In the genomic region with DNA sequence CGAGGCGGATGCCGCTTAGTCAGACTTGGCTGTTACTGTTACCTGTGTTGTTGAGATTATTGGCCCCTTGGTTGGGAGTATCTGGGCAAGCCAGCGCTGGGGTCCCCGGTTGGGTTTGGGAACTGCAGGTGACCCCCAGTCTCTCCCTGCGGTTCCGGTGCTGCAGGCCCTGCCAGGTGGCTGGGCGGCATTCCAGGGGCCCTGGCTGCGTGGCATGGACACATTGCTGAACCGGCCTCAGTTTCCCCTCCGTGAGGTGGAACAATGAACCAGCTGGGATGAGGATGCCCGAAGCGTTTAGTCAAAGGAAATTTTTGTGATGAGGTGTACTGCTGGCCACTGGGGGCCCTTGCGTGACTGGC, we compare ENCODE assay signal across 16 cellular contexts. TPM values are rescaled to one million over a fixed set of nuclear protein-coding genes. Genes with fewer than 3 reads are reported as not detected.
DNase-seq lines count a peak whose midpoint lies in the region; ATAC-seq and TF ChIP-seq lines count a peak whose summit lies in the region.
"Had no signal": no experiment of that assay in that cellular context is flagged by ENCODE, and none has a peak within 500 bp of the region (broad histone marks: within the 10 kb centered on the region; RNA-seq: fewer than 3 reads in every experiment).

No MANE protein-coding gene starts in this region.

- H3K4me3 ChIP-seq in iPS-18c (ENCODE audit: insufficient read depth, low read depth, low read length) (peak overlapping the region; percentile 55), stomach (peak overlapping the region; percentile 42 to 59 (median 48))
- H3K4me3 ChIP-seq: GM12878, lung, psoas muscle had no signal

- H3K27ac Mint-ChIP-seq in activated CD4-positive, alpha-beta T cell treated with anti-CD3 and anti-CD28 coated beads, Interleukin-2, amount 10 ng/mL, durations not matched to agents 24 days and 14 days = peak overlapping the region; percentile 29
- no peak overlapping the region for H3K27ac Mint-ChIP-seq in activated naive CD8-positive, alpha-beta T cell treated with anti-CD3 and anti-CD28 coated beads, Interleukin-2, amount 10 ng/mL, durations not matched to agents 7 days and 5 days
- H3K27ac Mint-ChIP-seq in activated CD8-positive, alpha-beta memory T cell treated with anti-CD3 and anti-CD28 coated beads, Interleukin-2, amount 10 ng/mL, durations not matched to agents 7 days and 5 days = no peak overlapping the region

- no peak for ATAC-seq in activated naive CD8-positive, alpha-beta T cell treated with anti-CD3 and anti-CD28 coated beads, Interleukin-2, amount 10 ng/mL, durations not matched to agents 7 days and 5 days (ENCODE audit: low read depth)
- ATAC-seq in activated CD8-positive, alpha-beta memory T cell treated with anti-CD3 and anti-CD28 coated beads, Interleukin-2, amount 10 ng/mL, durations not matched to agents 7 days and 5 days = no peak
- ATAC-seq: GM12878, psoas muscle had no signal

- WGBS in stomach, 5 donors = 14 to 28% (median 20%) methylated on average over 10 to 14 of the region's 14 CpGs

- no peak for DNase-seq in activated CD4-positive, alpha-beta T cell treated with anti-CD3 and anti-CD28 coated beads, Interleukin-2, amount 10 ng/mL, durations not matched to agents 24 days and 14 days
- no peak for DNase-seq in activated CD4-positive, alpha-beta T cell treated with anti-CD3 and anti-CD28 coated beads, Interleukin-2, amount 50 U/mL, for 4 hours
- DNase-seq in activated naive CD8-positive, alpha-beta T cell treated with anti-CD3 and anti-CD28 coated beads, Interleukin-2, amount 10 ng/mL, durations not matched to agents 7 days and 5 days = no peak
- DNase-seq in stomach (no peak), DMS53 treated with DMSO at 0.1 percent for 48 hours (lab: John Stamatoyannopoulos, UW; ENCODE audit: unreplicated experiment) (no peak)
- no peak for DNase-seq in activated effector memory CD4-positive, alpha-beta T cell treated with anti-CD3 and anti-CD28 coated beads, Interleukin-2, amount 50 U/mL, for 16 hours
- DNase-seq in activated CD8-positive, alpha-beta memory T cell treated with anti-CD3 and anti-CD28 coated beads, Interleukin-2, amount 10 ng/mL, durations not matched to agents 7 days and 5 days = no peak
- DNase-seq: NCI-H1436 treated with DMSO at 0.1 percent for 48 hours had no signal

- H3K27me3 Mint-ChIP-seq in activated CD4-positive, alpha-beta T cell treated with anti-CD3 and anti-CD28 coated beads, Interleukin-2, amount 10 ng/mL, durations not matched to agents 24 days and 14 days = peaks cover 16% of the 10 kb centered on the region
- H3K27me3 Mint-ChIP-seq in activated naive CD8-positive, alpha-beta T cell treated with anti-CD3 and anti-CD28 coated beads, Interleukin-2, amount 10 ng/mL, durations not matched to agents 7 days and 5 days = peaks cover 22% of the 10 kb centered on the region
- peaks cover 26% of the 10 kb centered on the region for H3K27me3 Mint-ChIP-seq in activated CD8-positive, alpha-beta memory T cell treated with anti-CD3 and anti-CD28 coated beads, Interleukin-2, amount 10 ng/mL, durations not matched to agents 7 days and 5 days

- peak overlapping the region; percentile 23 for H3K4me3 Mint-ChIP-seq in activated CD4-positive, alpha-beta T cell treated with anti-CD3 and anti-CD28 coated beads, Interleukin-2, amount 10 ng/mL, durations not matched to agents 24 days and 14 days
- H3K4me3 Mint-ChIP-seq in activated naive CD8-positive, alpha-beta T cell treated with anti-CD3 and anti-CD28 coated beads, Interleukin-2, amount 10 ng/mL, durations not matched to agents 7 days and 5 days = peak overlapping the region; percentile 28
- no peak overlapping the region for H3K4me3 Mint-ChIP-seq in activated CD8-positive, alpha-beta memory T cell treated with anti-CD3 and anti-CD28 coated beads, Interleukin-2, amount 10 ng/mL, durations not matched to agents 7 days and 5 days

- H3K9me3 Mint-ChIP-seq in activated CD4-positive, alpha-beta T cell treated with anti-CD3 and anti-CD28 coated beads, Interleukin-2, amount 10 ng/mL, durations not matched to agents 24 days and 14 days = no peaks in the 10 kb centered on the region
- H3K9me3 Mint-ChIP-seq in activated naive CD8-positive, alpha-beta T cell treated with anti-CD3 and anti-CD28 coated beads, Interleukin-2, amount 10 ng/mL, durations not matched to agents 7 days and 5 days = no peaks in the 10 kb centered on the region
- H3K9me3 Mint-ChIP-seq in activated CD8-positive, alpha-beta memory T cell treated with anti-CD3 and anti-CD28 coated beads, Interleukin-2, amount 10 ng/mL, durations not matched to agents 7 days and 5 days (ENCODE audit: low read depth) = no peaks in the 10 kb centered on the region
- H3K9me3 Mint-ChIP-seq: dendritic cell treated with granulocyte-macrophage colony-stimulating factor and Interleukin-4, amounts not matched to agents 40 ng/mL and 50 ng/mL, for 4 days had no signal

- POLR2A ChIA-PET in activated naive CD8-positive, alpha-beta T cell treated with anti-CD3 and anti-CD28 coated beads, Interleukin-2, amount 10 ng/mL, durations not matched to agents 7 days and 5 days (lab: Charles Lee) = interaction anchor here (0.5 to 2.1 kb wide), 4 partner anchors 8 to 64 kb away, joined by 3 to 6 read pairs (median 4); a partner anchor contains a TSS

- H3K36me3 ChIP-seq in stomach = no peaks in the 10 kb centered on the region

- peaks cover 25 to 44% (median 28%) of the 10 kb centered on the region in 4 donors for H3K4me1 ChIP-seq in stomach
- H3K4me1 ChIP-seq: psoas muscle had no signal

- H3K9me3 ChIP-seq in iPS-18c (ENCODE audit: control insufficient read depth, insufficient read depth, low read length) = no peaks in the 10 kb centered on the region
- no peaks in the 10 kb centered on the region for H3K9me3 ChIP-seq in stomach
- H3K9me3 ChIP-seq: psoas muscle had no signal

- H3K27me3 ChIP-seq in stomach = peaks cover 8 to 74% (median 13%) of the 10 kb centered on the region in 3 donors

- H3K27ac ChIP-seq in stomach = peak overlapping the region; percentile 72 to 95 (median 87)
- H3K27ac ChIP-seq: GM23248, psoas muscle had no signal

- CTCF ChIA-PET in activated CD8-positive, alpha-beta memory T cell treated with anti-CD3 and anti-CD28 coated beads, Interleukin-2, amount 10 ng/mL, durations not matched to agents 7 days and 5 days (lab: Charles Lee) = interaction anchor here (1.0 to 2.0 kb wide), 3 partner anchors 10 to 64 kb away, joined by 3 to 6 read pairs (median 3); no protein-coding TSS in a partner anchor

- H3K36me3 Mint-ChIP-seq in activated CD4-positive, alpha-beta T cell treated with anti-CD3 and anti-CD28 coated beads, Interleukin-2, amount 10 ng/mL, durations not matched to agents 24 days and 14 days (ENCODE audit: low read depth) = no peaks in the 10 kb centered on the region
- no peaks in the 10 kb centered on the region for H3K36me3 Mint-ChIP-seq in activated naive CD8-positive, alpha-beta T cell treated with anti-CD3 and anti-CD28 coated beads, Interleukin-2, amount 10 ng/mL, durations not matched to agents 7 days and 5 days
- no peaks in the 10 kb centered on the region for H3K36me3 Mint-ChIP-seq in activated CD8-positive, alpha-beta memory T cell treated with anti-CD3 and anti-CD28 coated beads, Interleukin-2, amount 10 ng/mL, durations not matched to agents 7 days and 5 days

- intact Hi-C loops in activated CD4-positive, alpha-beta T cell treated with anti-CD3 and anti-CD28 coated beads, Interleukin-2, amount 10 ng/mL, durations not matched to agents 24 days and 14 days (cut with micrococcal nuclease) = no loop called here
- intact Hi-C loops in stomach (cut with DNase I; ENCODE audit: low total_unique reads) = no loop called here

- no peak for TF ChIP-seq CTCF in stomach (IDR thresholded peaks at IDR 0.05)

- TF ChIP-seq POLR2A in stomach (IDR thresholded peaks at IDR 0.05) = no peak

- peaks cover 18% of the 10 kb centered on the region for H3K4me1 Mint-ChIP-seq in activated CD4-positive, alpha-beta T cell treated with anti-CD3 and anti-CD28 coated beads, Interleukin-2, amount 10 ng/mL, durations not matched to agents 24 days and 14 days
- peaks cover 8% of the 10 kb centered on the region for H3K4me1 Mint-ChIP-seq in activated naive CD8-positive, alpha-beta T cell treated with anti-CD3 and anti-CD28 coated beads, Interleukin-2, amount 10 ng/mL, durations not matched to agents 7 days and 5 days
- H3K4me1 Mint-ChIP-seq in activated CD8-positive, alpha-beta memory T cell treated with anti-CD3 and anti-CD28 coated beads, Interleukin-2, amount 10 ng/mL, durations not matched to agents 7 days and 5 days = peaks cover 34% of the 10 kb centered on the region

- no peak for TF ChIP-seq EP300 in stomach (IDR thresholded peaks at IDR 0.05)

RNA-seq across cellular contexts. Expression of a gene that starts 0.5 kb away (rescaled TPM):
- total RNA-seq in activated CD4-positive, alpha-beta T cell treated with anti-CD3 and anti-CD28 coated beads, Interleukin-2, amount 10 ng/mL, durations not matched to agents 24 days and 14 days = not detected in 2 replicates
- not detected for total RNA-seq in activated naive CD8-positive, alpha-beta T cell treated with anti-CD3 and anti-CD28 coated beads, Interleukin-2, amount 10 ng/mL, durations not matched to agents 7 days and 5 days
- total RNA-seq in stomach = 100 to 1,000 TPM in 1 of 5 donors, 10 to 100 TPM in 4; 11.9 to 117 (median 25.7) TPM
- polyA plus RNA-seq in stomach = 10 to 100 TPM; 11.3 to 39.3 (median 11.3) TPM
- total RNA-seq in activated CD8-positive, alpha-beta memory T cell treated with anti-CD3 and anti-CD28 coated beads, Interleukin-2, amount 10 ng/mL, durations not matched to agents 7 days and 5 days = not detected
- total RNA-seq: A172, GM12878, GM23248, HT1080 had no signal
- polyA plus RNA-seq: GM12878, GM23248 had no signal

RNA-seq across cellular contexts. Expression of a gene that starts 25.8 kb away (rescaled TPM):
- 5.9 and 8.7 TPM in 2 replicates for total RNA-seq in activated CD4-positive, alpha-beta T cell treated with anti-CD3 and anti-CD28 coated beads, Interleukin-2, amount 10 ng/mL, durations not matched to agents 24 days and 14 days
- 1 to 10 TPM; 1.6 to 2.9 TPM for total RNA-seq in activated naive CD8-positive, alpha-beta T cell treated with anti-CD3 and anti-CD28 coated beads, Interleukin-2, amount 10 ng/mL, durations not matched to agents 7 days and 5 days
- total RNA-seq in stomach = not detected
- polyA plus RNA-seq in stomach = under 1 TPM in 1 of 3 donors, not detected in 2; 0.23 TPM
- total RNA-seq in activated CD8-positive, alpha-beta memory T cell treated with anti-CD3 and anti-CD28 coated beads, Interleukin-2, amount 10 ng/mL, durations not matched to agents 7 days and 5 days = 1 to 10 TPM; 1.7 to 2.2 TPM
- total RNA-seq: A172, GM23248, HT1080, lung, psoas muscle had no signal
- polyA plus RNA-seq: GM23248, psoas muscle had no signal

RNA-seq across cellular contexts. Expression of a gene that starts 44.2 kb away (rescaled TPM):
- total RNA-seq in activated CD4-positive, alpha-beta T cell treated with anti-CD3 and anti-CD28 coated beads, Interleukin-2, amount 10 ng/mL, durations not matched to agents 24 days and 14 days = 91.9 and 96.2 TPM in 2 replicates
- 10 to 100 TPM; 74.2 to 77.9 TPM for total RNA-seq in activated naive CD8-positive, alpha-beta T cell treated with anti-CD3 and anti-CD28 coated beads, Interleukin-2, amount 10 ng/mL, durations not matched to agents 7 days and 5 days
- total RNA-seq in stomach = 1 to 10 TPM in 3 of 5 donors, under 1 TPM in 1, not detected in 1; 0.55 to 9.3 (median 2.0) TPM
- under 1 TPM; 0.53 to 0.92 (median 0.75) TPM for polyA plus RNA-seq in stomach
- total RNA-seq in activated CD8-positive, alpha-beta memory T cell treated with anti-CD3 and anti-CD28 coated beads, Interleukin-2, amount 10 ng/mL, durations not matched to agents 7 days and 5 days = 10 to 100 TPM; 58.4 to 70.6 TPM

RNA-seq across cellular contexts. Expression of a gene that starts 52.3 kb away (rescaled TPM):
- 226 and 239 TPM in 2 replicates for total RNA-seq in activated CD4-positive, alpha-beta T cell treated with anti-CD3 and anti-CD28 coated beads, Interleukin-2, amount 10 ng/mL, durations not matched to agents 24 days and 14 days
- total RNA-seq in activated naive CD8-positive, alpha-beta T cell treated with anti-CD3 and anti-CD28 coated beads, Interleukin-2, amount 10 ng/mL, durations not matched to agents 7 days and 5 days = 100 to 1,000 TPM; 119 to 122 TPM
- 10 to 100 TPM in 2 of 5 donors, 1 to 10 TPM in 2, under 1 TPM in 1; 0.89 to 50.2 (median 3.9) TPM for total RNA-seq in stomach
- 1 to 10 TPM; 2.3 to 3.2 (median 2.6) TPM for polyA plus RNA-seq in stomach
- 100 to 1,000 TPM; 137 to 146 TPM for total RNA-seq in activated CD8-positive, alpha-beta memory T cell treated with anti-CD3 and anti-CD28 coated beads, Interleukin-2, amount 10 ng/mL, durations not matched to agents 7 days and 5 days

Comparison
In these comparisons a context has a peak if more than half of its experiments do, and no peak if none do; other contexts are left out.
1. RNA of a gene that starts 0.5 kb away (total RNA-seq): 11.9 to 117 TPM in stomach; not detected in activated naive CD8-positive, alpha-beta T cell treated with anti-CD3 and anti-CD28 coated beads, Interleukin-2, amount 10 ng/mL, durations not matched to agents 7 days and 5 days, not detected in activated CD4-positive, alpha-beta T cell treated with anti-CD3 and anti-CD28 coated beads, Interleukin-2, amount 10 ng/mL, durations not matched to agents 24 days and 14 days and not detected in activated CD8-positive, alpha-beta memory T cell treated with anti-CD3 and anti-CD28 coated beads, Interleukin-2, amount 10 ng/mL, durations not matched to agents 7 days and 5 days; every median in the first group is over 10 times any median in the second.